Comparison of ENCODE assay signal across 1 cellular context in genomic region chr4:3229328-3229727, GRCh38.
TF ChIP-seq lines count a peak whose summit lies in the region.

No MANE protein-coding gene starts in this region.

TF ChIP-seq in HEK293, 187 proteins besides CTCF, POLR2A, EP300 and RAD21 (continued from another document):
- TF ChIP-seq ZNF561 (tag by site-specific recombination; IDR thresholded peaks at IDR 0.05; ENCODE audit: borderline replicate concordance) (no peak), ZNF391 (tag by site-specific recombination; IDR thresholded peaks at IDR 0.05; ENCODE audit: borderline replicate concordance, low read depth) (no peak), ZNF610 (tag by site-specific recombination; IDR thresholded peaks at IDR 0.05; ENCODE audit: borderline replicate concordance) (no peak), ZNF792 (tag by site-specific recombination; IDR thresholded peaks at IDR 0.05) (no peak), ZNF404 (tag by site-specific recombination; IDR thresholded peaks at IDR 0.05) (no peak)
- TF ChIP-seq, protein P1, sequence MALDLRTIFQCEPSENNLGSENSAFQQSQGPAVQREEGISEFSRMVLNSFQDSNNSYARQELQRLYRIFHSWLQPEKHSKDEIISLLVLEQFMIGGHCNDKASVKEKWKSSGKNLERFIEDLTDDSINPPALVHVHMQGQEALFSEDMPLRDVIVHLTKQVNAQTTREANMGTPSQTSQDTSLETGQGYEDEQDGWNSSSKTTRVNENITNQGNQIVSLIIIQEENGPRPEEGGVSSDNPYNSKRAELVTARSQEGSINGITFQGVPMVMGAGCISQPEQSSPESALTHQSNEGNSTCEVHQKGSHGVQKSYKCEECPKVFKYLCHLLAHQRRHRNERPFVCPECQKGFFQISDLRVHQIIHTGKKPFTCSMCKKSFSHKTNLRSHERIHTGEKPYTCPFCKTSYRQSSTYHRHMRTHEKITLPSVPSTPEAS (tag by site-specific recombination; IDR thresholded peaks at IDR 0.05) = peak; percentile 32
